In genomic region chr15:71296032-71296686, GRCh38 we compare ENCODE assay signal across 1 cellular context.
A peak's percentile ranks its signal among the peaks of the same experiment; 100 is the strongest.
TF ChIP-seq lines count a peak whose summit lies in the region.

No MANE protein-coding gene starts in this region.

TF ChIP-seq in HEK293, 187 proteins besides CTCF, POLR2A, EP300 and RAD21 (continued from another document and continues in another):
- no peak for TF ChIP-seq ZBTB17 (tag by site-specific recombination; IDR thresholded peaks at IDR 0.05)
- peak; percentile 22; the same call in 1 of the 2 replicates for TF ChIP-seq SP3 (tag by site-specific recombination; IDR thresholded peaks at IDR 0.05)
- no peak for TF ChIP-seq TRIM28 (IDR thresholded peaks at IDR 0.05; ENCODE audit: borderline replicate concordance, low read length)
- no peak for TF ChIP-seq ZBTB7A (tag by site-specific recombination; IDR thresholded peaks at IDR 0.05; ENCODE audit: low read depth)
- TF ChIP-seq GLIS1 (tag by site-specific recombination; IDR thresholded peaks at IDR 0.05): no peak
- TF ChIP-seq ZSCAN16 (tag by site-specific recombination; IDR thresholded peaks at IDR 0.05): no peak
- TF ChIP-seq ZNF555 (tag by site-specific recombination; conservative IDR thresholded peaks at IDR 0.05): no peak
- no peak for TF ChIP-seq ZNF76 (tag by site-specific recombination; IDR thresholded peaks at IDR 0.05; ENCODE audit: borderline replicate concordance, low read depth)
- TF ChIP-seq, protein P1, sequence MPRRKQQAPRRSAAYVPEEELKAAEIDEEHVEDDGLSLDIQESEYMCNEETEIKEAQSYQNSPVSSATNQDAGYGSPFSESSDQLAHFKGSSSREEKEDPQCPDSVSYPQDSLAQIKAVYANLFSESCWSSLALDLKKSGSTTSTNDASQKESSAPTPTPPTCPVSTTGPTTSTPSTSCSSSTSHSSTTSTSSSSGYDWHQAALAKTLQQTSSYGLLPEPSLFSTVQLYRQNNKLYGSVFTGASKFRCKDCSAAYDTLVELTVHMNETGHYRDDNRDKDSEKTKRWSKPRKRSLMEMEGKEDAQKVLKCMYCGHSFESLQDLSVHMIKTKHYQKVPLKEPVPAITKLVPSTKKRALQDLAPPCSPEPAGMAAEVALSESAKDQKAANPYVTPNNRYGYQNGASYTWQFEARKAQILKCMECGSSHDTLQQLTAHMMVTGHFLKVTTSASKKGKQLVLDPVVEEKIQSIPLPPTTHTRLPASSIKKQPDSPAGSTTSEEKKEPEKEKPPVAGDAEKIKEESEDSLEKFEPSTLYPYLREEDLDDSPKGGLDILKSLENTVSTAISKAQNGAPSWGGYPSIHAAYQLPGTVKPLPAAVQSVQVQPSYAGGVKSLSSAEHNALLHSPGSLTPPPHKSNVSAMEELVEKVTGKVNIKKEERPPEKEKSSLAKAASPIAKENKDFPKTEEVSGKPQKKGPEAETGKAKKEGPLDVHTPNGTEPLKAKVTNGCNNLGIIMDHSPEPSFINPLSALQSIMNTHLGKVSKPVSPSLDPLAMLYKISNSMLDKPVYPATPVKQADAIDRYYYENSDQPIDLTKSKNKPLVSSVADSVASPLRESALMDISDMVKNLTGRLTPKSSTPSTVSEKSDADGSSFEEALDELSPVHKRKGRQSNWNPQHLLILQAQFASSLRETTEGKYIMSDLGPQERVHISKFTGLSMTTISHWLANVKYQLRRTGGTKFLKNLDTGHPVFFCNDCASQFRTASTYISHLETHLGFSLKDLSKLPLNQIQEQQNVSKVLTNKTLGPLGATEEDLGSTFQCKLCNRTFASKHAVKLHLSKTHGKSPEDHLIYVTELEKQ (tag by site-specific recombination; IDR thresholded peaks at IDR 0.05; ENCODE audit: borderline replicate concordance): peak; percentile 61; the same call in 1 of the 2 replicates
- TF ChIP-seq ZNF501 (tag by site-specific recombination; IDR thresholded peaks at IDR 0.05): no peak
- TF ChIP-seq, protein P2, sequence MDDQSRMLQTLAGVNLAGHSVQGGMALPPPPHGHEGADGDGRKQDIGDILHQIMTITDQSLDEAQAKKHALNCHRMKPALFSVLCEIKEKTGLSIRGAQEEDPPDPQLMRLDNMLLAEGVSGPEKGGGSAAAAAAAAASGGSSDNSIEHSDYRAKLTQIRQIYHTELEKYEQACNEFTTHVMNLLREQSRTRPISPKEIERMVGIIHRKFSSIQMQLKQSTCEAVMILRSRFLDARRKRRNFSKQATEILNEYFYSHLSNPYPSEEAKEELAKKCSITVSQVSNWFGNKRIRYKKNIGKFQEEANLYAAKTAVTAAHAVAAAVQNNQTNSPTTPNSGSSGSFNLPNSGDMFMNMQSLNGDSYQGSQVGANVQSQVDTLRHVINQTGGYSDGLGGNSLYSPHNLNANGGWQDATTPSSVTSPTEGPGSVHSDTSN (CRISPR knock-in tag; IDR thresholded peaks at IDR 0.05): no peak
- TF ChIP-seq, protein P3, sequence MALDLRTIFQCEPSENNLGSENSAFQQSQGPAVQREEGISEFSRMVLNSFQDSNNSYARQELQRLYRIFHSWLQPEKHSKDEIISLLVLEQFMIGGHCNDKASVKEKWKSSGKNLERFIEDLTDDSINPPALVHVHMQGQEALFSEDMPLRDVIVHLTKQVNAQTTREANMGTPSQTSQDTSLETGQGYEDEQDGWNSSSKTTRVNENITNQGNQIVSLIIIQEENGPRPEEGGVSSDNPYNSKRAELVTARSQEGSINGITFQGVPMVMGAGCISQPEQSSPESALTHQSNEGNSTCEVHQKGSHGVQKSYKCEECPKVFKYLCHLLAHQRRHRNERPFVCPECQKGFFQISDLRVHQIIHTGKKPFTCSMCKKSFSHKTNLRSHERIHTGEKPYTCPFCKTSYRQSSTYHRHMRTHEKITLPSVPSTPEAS (tag by site-specific recombination; IDR thresholded peaks at IDR 0.05): no peak
- TF ChIP-seq ZNF843 (tag by site-specific recombination; IDR thresholded peaks at IDR 0.05): 0 out of 2 replicates have a peak, but pooled peaks have one; percentile 5
- TF ChIP-seq ZNF610 (tag by site-specific recombination; IDR thresholded peaks at IDR 0.05; ENCODE audit: borderline replicate concordance): no peak
- no peak for TF ChIP-seq ZNF19 (tag by site-specific recombination; IDR thresholded peaks at IDR 0.05; ENCODE audit: low read depth)
- TF ChIP-seq SP2 (tag by site-specific recombination; IDR thresholded peaks at IDR 0.05): no peak
- TF ChIP-seq ZNF155 (tag by site-specific recombination; IDR thresholded peaks at IDR 0.05): no peak
- TF ChIP-seq OSR2 (tag by site-specific recombination; IDR thresholded peaks at IDR 0.05): no peak
- no peak for TF ChIP-seq FEZF1 (tag by site-specific recombination; IDR thresholded peaks at IDR 0.05)
- no peak for TF ChIP-seq ZNF549 (tag by site-specific recombination; IDR thresholded peaks at IDR 0.05)
- TF ChIP-seq, protein P4, sequence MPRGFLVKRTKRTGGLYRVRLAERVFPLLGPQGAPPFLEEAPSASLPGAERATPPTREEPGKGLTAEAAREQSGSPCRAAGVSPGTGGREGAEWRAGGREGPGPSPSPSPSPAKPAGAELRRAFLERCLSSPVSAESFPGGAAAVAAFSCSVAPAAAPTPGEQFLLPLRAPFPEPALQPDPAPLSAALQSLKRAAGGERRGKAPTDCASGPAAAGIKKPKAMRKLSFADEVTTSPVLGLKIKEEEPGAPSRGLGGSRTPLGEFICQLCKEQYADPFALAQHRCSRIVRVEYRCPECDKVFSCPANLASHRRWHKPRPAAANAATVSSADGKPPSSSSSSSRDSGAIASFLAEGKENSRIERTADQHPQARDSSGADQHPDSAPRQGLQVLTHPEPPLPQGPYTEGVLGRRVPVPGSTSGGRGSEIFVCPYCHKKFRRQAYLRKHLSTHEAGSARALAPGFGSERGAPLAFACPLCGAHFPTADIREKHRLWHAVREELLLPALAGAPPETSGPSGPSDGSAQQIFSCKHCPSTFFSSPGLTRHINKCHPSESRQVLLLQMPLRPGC (tag by site-specific recombination; IDR thresholded peaks at IDR 0.05): no peak
- TF ChIP-seq ZNF654 (tag by site-specific recombination; IDR thresholded peaks at IDR 0.05; ENCODE audit: low read depth): no peak
- no peak for TF ChIP-seq ZNF292 (tag by site-specific recombination; IDR thresholded peaks at IDR 0.05; ENCODE audit: borderline replicate concordance, low read depth)
- TF ChIP-seq SALL2 (tag by site-specific recombination; IDR thresholded peaks at IDR 0.05; ENCODE audit: borderline replicate concordance): no peak
- no peak for TF ChIP-seq ZNF530 (tag by site-specific recombination; IDR thresholded peaks at IDR 0.05; ENCODE audit: low read depth)
- TF ChIP-seq ZBTB6 (tag by site-specific recombination; IDR thresholded peaks at IDR 0.05): no peak
- no peak for TF ChIP-seq ZNF132 (tag by site-specific recombination; IDR thresholded peaks at IDR 0.05; ENCODE audit: borderline replicate concordance)
- peak; percentile 63; the same call in 1 of the 2 replicates for TF ChIP-seq BCL11A (tag by site-specific recombination; IDR thresholded peaks at IDR 0.05; ENCODE audit: low read depth)
- no peak for TF ChIP-seq ZNF658 (tag by site-specific recombination; IDR thresholded peaks at IDR 0.05)
- TF ChIP-seq, protein P5, sequence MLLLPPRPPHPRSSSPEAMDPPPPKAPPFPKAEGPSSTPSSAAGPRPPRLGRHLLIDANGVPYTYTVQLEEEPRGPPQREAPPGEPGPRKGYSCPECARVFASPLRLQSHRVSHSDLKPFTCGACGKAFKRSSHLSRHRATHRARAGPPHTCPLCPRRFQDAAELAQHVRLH (tag by site-specific recombination; IDR thresholded peaks at IDR 0.05): no peak
- TF ChIP-seq KLF8 (tag by site-specific recombination; IDR thresholded peaks at IDR 0.05): peak; percentile 48; the same call in 1 of the 2 replicates
- TF ChIP-seq ZBTB20 (tag by site-specific recombination; IDR thresholded peaks at IDR 0.05): peak; percentile 90
- TF ChIP-seq IKZF3 (tag by site-specific recombination; IDR thresholded peaks at IDR 0.05): no peak
- no peak for TF ChIP-seq YY1 (tag by site-specific recombination; IDR thresholded peaks at IDR 0.05)
- TF ChIP-seq, protein P6, sequence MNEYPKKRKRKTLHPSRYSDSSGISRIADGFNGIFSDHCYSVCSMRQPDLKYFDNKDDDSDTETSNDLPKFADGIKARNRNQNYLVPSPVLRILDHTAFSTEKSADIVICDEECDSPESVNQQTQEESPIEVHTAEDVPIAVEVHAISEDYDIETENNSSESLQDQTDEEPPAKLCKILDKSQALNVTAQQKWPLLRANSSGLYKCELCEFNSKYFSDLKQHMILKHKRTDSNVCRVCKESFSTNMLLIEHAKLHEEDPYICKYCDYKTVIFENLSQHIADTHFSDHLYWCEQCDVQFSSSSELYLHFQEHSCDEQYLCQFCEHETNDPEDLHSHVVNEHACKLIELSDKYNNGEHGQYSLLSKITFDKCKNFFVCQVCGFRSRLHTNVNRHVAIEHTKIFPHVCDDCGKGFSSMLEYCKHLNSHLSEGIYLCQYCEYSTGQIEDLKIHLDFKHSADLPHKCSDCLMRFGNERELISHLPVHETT (tag by site-specific recombination; IDR thresholded peaks at IDR 0.05): peak; percentile 82; the same call in 1 of the 2 replicates
- TF ChIP-seq ZNF274 (IDR thresholded peaks at IDR 0.05; ENCODE audit: low read length): no peak
- TF ChIP-seq ZNF274 (tag by site-specific recombination; IDR thresholded peaks at IDR 0.05; ENCODE audit: borderline replicate concordance): no peak
- TF ChIP-seq ZNF354C (tag by site-specific recombination; IDR thresholded peaks at IDR 0.05; ENCODE audit: borderline replicate concordance, low read depth): no peak
- TF ChIP-seq, protein P7, sequence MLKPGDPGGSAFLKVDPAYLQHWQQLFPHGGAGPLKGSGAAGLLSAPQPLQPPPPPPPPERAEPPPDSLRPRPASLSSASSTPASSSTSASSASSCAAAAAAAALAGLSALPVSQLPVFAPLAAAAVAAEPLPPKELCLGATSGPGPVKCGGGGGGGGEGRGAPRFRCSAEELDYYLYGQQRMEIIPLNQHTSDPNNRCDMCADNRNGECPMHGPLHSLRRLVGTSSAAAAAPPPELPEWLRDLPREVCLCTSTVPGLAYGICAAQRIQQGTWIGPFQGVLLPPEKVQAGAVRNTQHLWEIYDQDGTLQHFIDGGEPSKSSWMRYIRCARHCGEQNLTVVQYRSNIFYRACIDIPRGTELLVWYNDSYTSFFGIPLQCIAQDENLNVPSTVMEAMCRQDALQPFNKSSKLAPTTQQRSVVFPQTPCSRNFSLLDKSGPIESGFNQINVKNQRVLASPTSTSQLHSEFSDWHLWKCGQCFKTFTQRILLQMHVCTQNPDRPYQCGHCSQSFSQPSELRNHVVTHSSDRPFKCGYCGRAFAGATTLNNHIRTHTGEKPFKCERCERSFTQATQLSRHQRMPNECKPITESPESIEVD (tag by site-specific recombination; IDR thresholded peaks at IDR 0.05): peak; percentile 35; the same call in 1 of the 2 replicates
- 0 out of 2 replicates have a peak, but pooled peaks have one; percentile 6 for TF ChIP-seq ZFP37 (tag by site-specific recombination; IDR thresholded peaks at IDR 0.05)
- TF ChIP-seq SCRT2 (tag by site-specific recombination; IDR thresholded peaks at IDR 0.05): 0 out of 2 replicates have a peak, but pooled peaks have one; percentile 4
- no peak for TF ChIP-seq ZNF488 (tag by site-specific recombination; IDR thresholded peaks at IDR 0.05)
- TF ChIP-seq ZNF362 (tag by site-specific recombination; IDR thresholded peaks at IDR 0.05): no peak
- no peak for TF ChIP-seq ZNF335 (tag by site-specific recombination; conservative IDR thresholded peaks at IDR 0.05)
- TF ChIP-seq PRDM10 (tag by site-specific recombination; IDR thresholded peaks at IDR 0.05): no peak
- TF ChIP-seq ZEB2 (tag by site-specific recombination; IDR thresholded peaks at IDR 0.05): no peak; the same call in 1 of the 2 replicates
